Comparison of ENCODE assay signal across 15 cellular contexts in genomic region chr11:66564984-66565383, GRCh38. TPM values are rescaled to one million over a fixed set of nuclear protein-coding genes. Genes with fewer than 3 reads are reported as not detected.
DNase-seq lines count a peak whose midpoint lies in the region; ATAC-seq and TF ChIP-seq lines count a peak whose summit lies in the region.
"Had no signal": no experiment of that assay in that cellular context is flagged by ENCODE, and none has a peak within 500 bp of the region (broad histone marks: within the 10 kb centered on the region; RNA-seq: fewer than 3 reads in every experiment).

No MANE protein-coding gene starts in this region.

- peak overlapping the region; percentile 72 for H2AK9ac ChIP-seq in IMR-90 (replicated peaks; ENCODE audit: low read depth, low read length, poor library complexity)

- no TSS peak for BruUV-seq in IMR-90 (replicated peaks; lab: Mats Ljungman, UMichigan)

- POLR2A ChIA-PET in IMR-90 (lab: Charles Lee; ENCODE audit: unreplicated experiment): no interaction called here

- H3K36me3 ChIP-seq in IMR-90 (ENCODE audit: control insufficient read depth, insufficient read depth, low read length) (peaks cover 3% of the 10 kb centered on the region; the same call in 1 of the 2 replicates), neuronal stem cell (replicated peaks in 1 of 2; ENCODE audit: control insufficient read depth in 2 of 2, insufficient read depth in 2 of 2, low read length in 2 of 2) (peaks cover 0 to 4% of the 10 kb centered on the region in 2 donors)
- H3K36me3 ChIP-seq: HAP-1 had no signal

- no peak for ATAC-seq in IMR-90 (ENCODE audit: low read depth)

- H4K8ac ChIP-seq in IMR-90 (ENCODE audit: low read depth in 2 of 2, low read length in 2 of 2) (no peak overlapping the region), neuronal stem cell (ENCODE audit: low read depth, low read length) (no peak overlapping the region)

- no peak overlapping the region for H2BK12ac ChIP-seq in neuronal stem cell (ENCODE audit: low read length)

- peaks cover 4% of the 10 kb centered on the region; the same call in 1 of the 2 replicates for H3K9me1 ChIP-seq in IMR-90 (ENCODE audit: insufficient read depth, low read length)

- H3K9me3 ChIP-seq in IMR-90 (ENCODE audit: control insufficient read depth, insufficient read depth, low read length) (no peaks in the 10 kb centered on the region), neuronal stem cell (replicated peaks in 1 of 2; ENCODE audit: control insufficient read depth in 2 of 2, insufficient read depth in 1 of 2, low read depth in 1 of 2, low read length in 2 of 2) (no peaks in the 10 kb centered on the region)
- H3K9me3 ChIP-seq: HAP-1 had no signal

- no peak for TF ChIP-seq RAD21 in IMR-90 (IDR thresholded peaks at IDR 0.05; ENCODE audit: low read length)

- H2AFZ ChIP-seq in IMR-90 (replicated peaks; ENCODE audit: low read length, poor library complexity): no peak overlapping the region
- no peak overlapping the region for H2AFZ ChIP-seq in neuronal stem cell (ENCODE audit: low read length)

- TF ChIP-seq CTCF in IMR-90 (conservative IDR thresholded peaks at IDR 0.05; ENCODE audit: low read depth, low read length): no peak

- dilution Hi-C loops in IMR-90 (cut with HindIII; ENCODE audit: low sequenced_read_pairs, unreplicated experiment): no loop called here

- H3K23ac ChIP-seq in IMR-90 (ENCODE audit: low read depth, low read length): no peak overlapping the region
- no peak overlapping the region for H3K23ac ChIP-seq in neuronal stem cell (ENCODE audit: low read depth, low read length, poor library complexity)

- in situ Hi-C loops in IMR-90 (cut with MboI; ENCODE audit: low sequenced_read_pairs): no loop called here

- no peak overlapping the region for H2BK5ac ChIP-seq in IMR-90 (ENCODE audit: low read depth, low read length, poor library complexity, severe bottlenecking)
- no peak overlapping the region for H2BK5ac ChIP-seq in neuronal stem cell (ENCODE audit: low read length)

- CTCF ChIA-PET in IMR-90 (lab: Yijun Ruan, JAX): no interaction called here

- H3K27ac ChIP-seq in IMR-90 (ENCODE audit: insufficient read depth, low read length) (no peak overlapping the region), neuronal stem cell (replicated peaks; ENCODE audit: low read length) (no peak overlapping the region)
- H3K27ac ChIP-seq: C4-2B had no signal

- H4K5ac ChIP-seq in IMR-90 (ENCODE audit: low read depth, low read length): no peak overlapping the region

- H2BK15ac ChIP-seq in IMR-90 (ENCODE audit: low read depth, low read length): no peak overlapping the region
- peak overlapping the region; percentile 6 for H2BK15ac ChIP-seq in neuronal stem cell (ENCODE audit: low read length)

- H3K27me3 ChIP-seq in IMR-90 (ENCODE audit: control insufficient read depth, insufficient read depth, low read length) (peaks cover 4% of the 10 kb centered on the region; the same call in 1 of the 2 replicates), neuronal stem cell (ENCODE audit: control insufficient read depth in 3 of 3, insufficient read depth in 3 of 3, low read depth in 1 of 3, low read length in 3 of 3) (peaks cover 0 to 6% (median 0%) of the 10 kb centered on the region in 3 experiments)

- no peak overlapping the region for H2BK20ac ChIP-seq in IMR-90 (ENCODE audit: low read depth, low read length)

- H3K9ac ChIP-seq in IMR-90 (ENCODE audit: low read depth, low read length): no peak overlapping the region
- no peak overlapping the region for H3K9ac ChIP-seq in neuronal stem cell (ENCODE audit: low read depth, low read length, poor library complexity)

- intact Hi-C loops in IMR-90 (cut with micrococcal nuclease): no loop called here

- H3K79me1 ChIP-seq in IMR-90 (ENCODE audit: low read depth in 1 of 2, low read length in 2 of 2) (no peaks in the 10 kb centered on the region), neuronal stem cell (ENCODE audit: low read depth, low read length) (no peaks in the 10 kb centered on the region)

- no peak overlapping the region for H2BK120ac ChIP-seq in IMR-90 (ENCODE audit: low read depth, low read length)
- no peak overlapping the region for H2BK120ac ChIP-seq in neuronal stem cell (ENCODE audit: low read depth, low read length)

- H4K20me1 ChIP-seq in IMR-90 (ENCODE audit: insufficient read depth, low read length): no peaks in the 10 kb centered on the region

- H3K18ac ChIP-seq in IMR-90 (ENCODE audit: low read depth, low read length) (no peak overlapping the region), neuronal stem cell (ENCODE audit: low read length) (no peak overlapping the region)

- H2AK5ac ChIP-seq in IMR-90 (ENCODE audit: low read depth, low read length) (no peak overlapping the region), neuronal stem cell (ENCODE audit: low read depth, low read length) (no peak overlapping the region)

- H3K14ac ChIP-seq in IMR-90 (replicated peaks; ENCODE audit: low read depth, low read length) (no peak overlapping the region), neuronal stem cell (ENCODE audit: low read length) (no peak overlapping the region)

- DNase-seq in IMR-90 (no peak), epidermal melanocyte (ENCODE audit: insufficient read length, low spot score) (peak; percentile 10), neuronal stem cell (ENCODE audit: low spot score) (no peak), NCI-H2107 (lab: John Stamatoyannopoulos, UW) (no peak), CD1c-positive myeloid dendritic cell (ENCODE audit: extremely low spot score) (no peak)
- no peak for DNase-seq in stimulated activated CD4-positive, alpha-beta T cell treated with anti-CD3 and anti-CD28 coated beads, Interleukin-12 subunit alpha, Interleukin-12 subunit beta, amount 100 ng/mL, for 4 hours
- DNase-seq: ACHN; CD4-positive, alpha-beta memory T cell; DMS79 treated with DMSO at 0.1 percent for 48 hours; GF-D8; GOT3 had no signal

- peaks cover 3% of the 10 kb centered on the region; the same call in 1 of the 2 replicates for H3K4me1 ChIP-seq in IMR-90 (ENCODE audit: control insufficient read depth, insufficient read depth, low read length)
- peaks cover 2 to 3% of the 10 kb centered on the region in 2 donors for H3K4me1 ChIP-seq in neuronal stem cell (ENCODE audit: control insufficient read depth in 2 of 2, insufficient read depth in 1 of 2, low read depth in 1 of 2, low read length in 2 of 2)

- 80% methylated on average over 1 of the region's 5 CpGs; no CpG with 5 or more reads in 1 of the 2 experiments for WGBS in IMR-90 (ENCODE audit: extremely low coverage in 2 of 2, insufficient read length in 1 of 2), 2 experiments
- WGBS in neuronal stem cell (ENCODE audit: extremely low coverage in 2 of 2, insufficient read length in 2 of 2, insufficient replicate concordance in 1 of 2), 2 donors: no CpG with 5 or more reads among the region's 5 CpGs

- H4K91ac ChIP-seq in IMR-90 (ENCODE audit: insufficient read depth, low read depth, low read length) (no peak overlapping the region), neuronal stem cell (ENCODE audit: low read depth, low read length, poor library complexity) (no peak overlapping the region)

- H3K4me2 ChIP-seq in IMR-90 (ENCODE audit: low read depth, low read length) (no peak overlapping the region), neuronal stem cell (ENCODE audit: insufficient read depth, low read length, poor library complexity, severe bottlenecking) (no peak overlapping the region)

- H3K56ac ChIP-seq in IMR-90 (ENCODE audit: extremely low read depth, insufficient read depth, low read length): no peak overlapping the region

- H3K4me3 ChIP-seq in IMR-90 (ENCODE audit: insufficient read depth, low read depth, low read length) (no peak overlapping the region), neuronal stem cell (ENCODE audit: low read length in 2 of 2) (no peak overlapping the region)
- H3K4me3 ChIP-seq: HAP-1 had no signal

- H3K4ac ChIP-seq in IMR-90 (ENCODE audit: low read depth, low read length) (no peak overlapping the region), neuronal stem cell (ENCODE audit: low read length) (no peak overlapping the region)

- TF ChIP-seq POLR2A in IMR-90 (IDR thresholded peaks at IDR 0.05; ENCODE audit: low read depth, low read length): no peak

TF ChIP-seq in IMR-90, 13 proteins besides CTCF, POLR2A, EP300 and RAD21:
- TF ChIP-seq NFE2L2 (IDR thresholded peaks at IDR 0.05; ENCODE audit: low read depth, low read length): no peak
- no peak for TF ChIP-seq RFX5 (IDR thresholded peaks at IDR 0.05; ENCODE audit: low read depth, low read length)

RNA-seq across cellular contexts. Expression of gene CTSF, which starts 3.4 kb away (rescaled TPM):
- total RNA-seq in IMR-90 (2012; rRNA removed): 3.6 and 4.1 TPM in 2 replicates
- 15.2 and 16.0 TPM in 2 replicates for polyA plus RNA-seq in IMR-90 (2012; rRNA removed)
- 15.8 and 25.9 TPM in 2 replicates for polyA plus RNA-seq in IMR-90 (2012; cell fraction: cytosol; rRNA removed)
- polyA plus RNA-seq in IMR-90 (2012; cell fraction: nucleus; rRNA removed; ENCODE audit: low replicate concordance): 51.7 and 61.9 TPM in 2 replicates
- polyA plus RNA-seq in neuronal stem cell (2013, experiment 1 of 2): 1.3 TPM
- 1.2 TPM for polyA plus RNA-seq in neuronal stem cell (2013, experiment 2 of 2)
- total RNA-seq: HT-29 had no signal

RNA-seq across cellular contexts. Expression of gene ACTN3, which starts 18.3 kb away (rescaled TPM):
- total RNA-seq in IMR-90 (2012; rRNA removed): under 0.01 TPM in 2 replicates
- 0.05 and 0.06 TPM in 2 replicates for polyA plus RNA-seq in IMR-90 (2012; rRNA removed)
- 0.04 TPM in 1 of 2 replicates, not detected in the other for polyA plus RNA-seq in IMR-90 (2012; cell fraction: cytosol; rRNA removed)
- 0.31 and 0.55 TPM in 2 replicates for polyA plus RNA-seq in IMR-90 (2012; cell fraction: nucleus; rRNA removed; ENCODE audit: low replicate concordance)
- 15.3 TPM for polyA plus RNA-seq in neuronal stem cell (2013, experiment 1 of 2)
- polyA plus RNA-seq in neuronal stem cell (2013, experiment 2 of 2): 14.8 TPM
- total RNA-seq: HT-29 had no signal
- polyA plus RNA-seq: BJ; CD4-positive, alpha-beta memory T cell had no signal

RNA-seq across cellular contexts. Expression of gene ZDHHC24, which starts 19.1 kb away (rescaled TPM):
- 3.2 and 3.6 TPM in 2 replicates for total RNA-seq in IMR-90 (2012; rRNA removed)
- 10.9 and 18.1 TPM in 2 replicates for polyA plus RNA-seq in IMR-90 (2012; rRNA removed)
- polyA plus RNA-seq in IMR-90 (2012; cell fraction: cytosol; rRNA removed): 11.6 and 19.1 TPM in 2 replicates
- 4.9 and 7.9 TPM in 2 replicates for polyA plus RNA-seq in IMR-90 (2012; cell fraction: nucleus; rRNA removed; ENCODE audit: low replicate concordance)
- polyA plus RNA-seq in neuronal stem cell (2013, experiment 1 of 2): 5.8 TPM
- polyA plus RNA-seq in neuronal stem cell (2013, experiment 2 of 2): 5.8 TPM

RNA-seq across cellular contexts. Expression of gene CCDC87, which starts 27.9 kb away (rescaled TPM):
- under 0.01 and 0.18 TPM in 2 replicates for total RNA-seq in IMR-90 (2012; rRNA removed)
- 0.14 and 0.19 TPM in 2 replicates for polyA plus RNA-seq in IMR-90 (2012; rRNA removed)
- 0.10 and 0.15 TPM in 2 replicates for polyA plus RNA-seq in IMR-90 (2012; cell fraction: cytosol; rRNA removed)
- polyA plus RNA-seq in IMR-90 (2012; cell fraction: nucleus; rRNA removed; ENCODE audit: low replicate concordance): 0.04 and 0.07 TPM in 2 replicates
- polyA plus RNA-seq in neuronal stem cell (2013, experiment 1 of 2): 0.13 TPM
- polyA plus RNA-seq in neuronal stem cell (2013, experiment 2 of 2): 0.14 TPM
- total RNA-seq: CD4-positive, alpha-beta memory T cell had no signal

RNA-seq across cellular contexts. Expression of gene CCS, which starts 28.0 kb away (rescaled TPM):
- total RNA-seq in IMR-90 (2012; rRNA removed): 20.1 and 21.4 TPM in 2 replicates
- polyA plus RNA-seq in IMR-90 (2012; rRNA removed): 53.0 and 54.6 TPM in 2 replicates
- polyA plus RNA-seq in IMR-90 (2012; cell fraction: cytosol; rRNA removed): 33.9 and 50.0 TPM in 2 replicates
- 401 and 499 TPM in 2 replicates for polyA plus RNA-seq in IMR-90 (2012; cell fraction: nucleus; rRNA removed; ENCODE audit: low replicate concordance)
- 39.5 TPM for polyA plus RNA-seq in neuronal stem cell (2013, experiment 1 of 2)
- polyA plus RNA-seq in neuronal stem cell (2013, experiment 2 of 2): 39.5 TPM
